Comparison of ENCODE assay signal across 14 cellular contexts in genomic region chrX:153782871-153783270, GRCh38. TPM values are rescaled to one million over a fixed set of nuclear protein-coding genes. Genes with fewer than 3 reads are reported as not detected.
DNase-seq lines count a peak whose midpoint lies in the region; ATAC-seq, FAIRE-seq and TF ChIP-seq lines count a peak whose summit lies in the region.
"Had no signal": no experiment of that assay in that cellular context is flagged by ENCODE, and none has a peak within 500 bp of the region (broad histone marks: within the 10 kb centered on the region; RNA-seq: fewer than 3 reads in every experiment).

No MANE protein-coding gene starts in this region.

- no CpG with 5 or more reads among the region's 14 CpGs for WGBS in HepG2 (ENCODE audit: low lambda C conversion rate)
- 80% methylated on average over 1 of the region's 14 CpGs for WGBS in right lobe of liver (ENCODE audit: insufficient coverage, low coverage, low lambda C conversion rate, missing lambda C conversion rate)
- 86 to 96% methylated on average over 14 of the region's 14 CpGs for WGBS in sigmoid colon, 2 donors

- DNase-seq in HepG2 (ENCODE audit: low spot score) (no peak), right lobe of liver (no peak), sigmoid colon (no peak), frontal cortex (ENCODE audit: low spot score in 2 of 2) (no peak), CD14-positive monocyte (ENCODE audit: low spot score) (no peak)
- DNase-seq in activated CD4-positive, alpha-beta T cell treated with anti-CD3 and anti-CD28 coated beads for 36 hours: no peak
- DNase-seq: AML-193; CD4-positive, alpha-beta T cell had no signal

- H3K9me3 ChIP-seq in HepG2 (ENCODE audit: low read length): no peaks in the 10 kb centered on the region
- no peaks in the 10 kb centered on the region for H3K9me3 ChIP-seq in right lobe of liver
- no peaks in the 10 kb centered on the region for H3K9me3 ChIP-seq in sigmoid colon

- FAIRE-seq in HepG2 (lab: Jason Lieb, UNC) (no peak), frontal cortex (lab: Jason Lieb, UNC) (no peak)

- H3K4me1 Mint-ChIP-seq in CD14-positive monocyte: no peaks in the 10 kb centered on the region
- peaks cover 6% of the 10 kb centered on the region for H3K4me1 Mint-ChIP-seq in activated CD4-positive, alpha-beta T cell treated with anti-CD3 and anti-CD28 coated beads for 36 hours

- H3K27ac ChIP-seq in HepG2 (ENCODE audit: extremely low read length, insufficient read depth, low read length): no peak overlapping the region
- H3K27ac ChIP-seq in right lobe of liver: no peak overlapping the region
- H3K27ac ChIP-seq in cingulate gyrus (ENCODE audit: low read depth, low read length): peak overlapping the region; percentile 54
- peak overlapping the region in 3 of 4 donors; percentile 85 to 91 (median 88) for H3K27ac ChIP-seq in sigmoid colon
- H3K27ac ChIP-seq: BLaER1 treated with 17β-estradiol and CSF1 and Interleukin-3, amounts not matched to agents 10 nM and 100 nM had no signal

- TF ChIP-seq RAD21 in HepG2 (CRISPR knock-in tag; IDR thresholded peaks at IDR 0.05): no peak

- H3K9me3 Mint-ChIP-seq in CD14-positive monocyte: peaks cover 0 to 6% (median 0%) of the 10 kb centered on the region in 7 donors
- H3K9me3 Mint-ChIP-seq in activated CD4-positive, alpha-beta T cell treated with anti-CD3 and anti-CD28 coated beads for 36 hours (ENCODE audit: low read depth): no peaks in the 10 kb centered on the region
- H3K9me3 Mint-ChIP-seq: CD4-positive, alpha-beta T cell; GM23338 had no signal

- no peak for TF ChIP-seq CTCF in HepG2 (CRISPR knock-in tag; IDR thresholded peaks at IDR 0.05)
- no peak for TF ChIP-seq CTCF in right lobe of liver (IDR thresholded peaks at IDR 0.05)
- no peak for TF ChIP-seq CTCF in sigmoid colon (IDR thresholded peaks at IDR 0.05)
- no peak for TF ChIP-seq CTCF in CD14-positive monocyte (IDR thresholded peaks at IDR 0.05)

- H3K4me2 ChIP-seq in HepG2 (ENCODE audit: low read depth, low read length): no peak overlapping the region
- H3K4me2 ChIP-seq: GM23338 had no signal

- TF ChIP-seq EP300 in HepG2 (IDR thresholded peaks at IDR 0.05; ENCODE audit: low read depth in 2 of 2, low read length in 2 of 2) (no peak), HepG2 (CRISPR knock-in tag; IDR thresholded peaks at IDR 0.05; ENCODE audit: borderline replicate concordance) (no peak), sigmoid colon (IDR thresholded peaks at IDR 0.05) (no peak)

- POLR2A ChIA-PET in HepG2 (lab: Yijun Ruan, JAX): interaction anchor here (1.0 to 1.5 kb wide), 2 partner anchors 9 to 11 kb away, joined by 3 to 4 read pairs; partner anchors contain the start of genes IDH3G and SSR4
- POLR2A ChIA-PET in activated CD4-positive, alpha-beta T cell treated with anti-CD3 and anti-CD28 coated beads for 36 hours (lab: Charles Lee): interaction anchor here (0.6 kb wide), 1 partner anchor 18 kb away, joined by 3 read pairs; no protein-coding TSS in a partner anchor

- intact Hi-C loops in HepG2 (cut with micrococcal nuclease; ENCODE audit: unreplicated experiment): loop anchor here (2.0 kb wide), 1 partner anchor 18 kb away; the partner anchor contains the start of gene PLXNB3
- intact Hi-C loops in right lobe of liver (cut with DNase I): no loop called here
- intact Hi-C loops in sigmoid colon (cut with DNase I): loop anchor here (5.0 kb wide), 1 partner anchor 149 kb away; no protein-coding TSS in a partner anchor
- intact Hi-C loops in CD14-positive monocyte (cut with micrococcal nuclease): no loop called here
- intact Hi-C loops in activated CD4-positive, alpha-beta T cell treated with anti-CD3 and anti-CD28 coated beads for 36 hours (cut with DNase I, micrococcal nuclease): no loop called here

- H3K4me1 ChIP-seq in HepG2 (ENCODE audit: insufficient read depth, low read length) (no peaks in the 10 kb centered on the region), right lobe of liver (no peaks in the 10 kb centered on the region), sigmoid colon (peaks cover 0 to 32% (median 29%) of the 10 kb centered on the region in 4 donors)

- H3K4me3 Mint-ChIP-seq in CD14-positive monocyte: no peak overlapping the region
- H3K4me3 Mint-ChIP-seq in activated CD4-positive, alpha-beta T cell treated with anti-CD3 and anti-CD28 coated beads for 36 hours: no peak overlapping the region
- H3K4me3 Mint-ChIP-seq: CD4-positive, alpha-beta T cell; GM23338; H9 had no signal

- no peaks in the 10 kb centered on the region for H3K79me2 ChIP-seq in HepG2 (ENCODE audit: insufficient read depth, low read length)

- no peak for TF ChIP-seq POLR2A in HepG2 (IDR thresholded peaks at IDR 0.05; ENCODE audit: insufficient read depth in 1 of 2, low read depth in 2 of 2, low read length in 2 of 2)
- TF ChIP-seq POLR2A in right lobe of liver (IDR thresholded peaks at IDR 0.05): no peak
- no peak for TF ChIP-seq POLR2A in sigmoid colon (IDR thresholded peaks at IDR 0.05)

- in situ Hi-C loops in HepG2 (cut with HindIII; ENCODE audit: extremely low pct_ligation_motif_present, low pct_unique_long_range_greater_than_20kb): no loop called here

- no peak overlapping the region for H3K9ac ChIP-seq in HepG2 (ENCODE audit: insufficient read depth, low read depth, low read length)
- H3K9ac ChIP-seq: BLaER1 treated with 17β-estradiol and CSF1 and Interleukin-3, amounts not matched to agents 10 nM and 100 nM had no signal

- no TSS peak for BruUV-seq in HepG2 (replicated peaks; lab: Mats Ljungman, UMichigan)

- H3K4me3 ChIP-seq in HepG2 (replicated peaks in 1 of 3; ENCODE audit: insufficient read depth in 1 of 3, low read depth in 2 of 3, low read length in 3 of 3) (no peak overlapping the region), right lobe of liver (no peak overlapping the region), sigmoid colon (no peak overlapping the region)
- H3K4me3 ChIP-seq: BLaER1 treated with 17β-estradiol and CSF1 and Interleukin-3, amounts not matched to agents 10 nM and 100 nM; GM23338 had no signal

- ATAC-seq in HepG2 (no peak), right lobe of liver (no peak), GM21390 (IDR thresholded peaks at IDR 0.05; ENCODE audit: unreplicated experiment) (no peak)
- no peak for ATAC-seq in activated CD4-positive, alpha-beta T cell treated with anti-CD3 and anti-CD28 coated beads for 36 hours

- H2AFZ ChIP-seq in HepG2 (ENCODE audit: low read length): no peak overlapping the region
- H2AFZ ChIP-seq: GM23338 had no signal

- CTCF ChIA-PET in HepG2 (lab: Yijun Ruan, JAX; ENCODE audit: low intra/inter-chr PET ratio, low total read pairs): no interaction called here
- CTCF ChIA-PET in activated CD4-positive, alpha-beta T cell treated with anti-CD3 and anti-CD28 coated beads for 36 hours (lab: Charles Lee): interaction anchor here (0.6 kb wide), 1 partner anchor 144 kb away, joined by 3 read pairs; no protein-coding TSS in a partner anchor

- no peak overlapping the region for H3K27ac Mint-ChIP-seq in CD14-positive monocyte
- H3K27ac Mint-ChIP-seq in activated CD4-positive, alpha-beta T cell treated with anti-CD3 and anti-CD28 coated beads for 36 hours: no peak overlapping the region
- H3K27ac Mint-ChIP-seq: CD4-positive, alpha-beta T cell; GM23338; H9 had no signal

- no peaks in the 10 kb centered on the region for H4K20me1 ChIP-seq in HepG2 (ENCODE audit: insufficient read depth, low read length)

- H3K27me3 ChIP-seq in HepG2 (ENCODE audit: control insufficient read depth in 1 of 2, insufficient read depth in 2 of 2, low read length in 2 of 2): no peaks in the 10 kb centered on the region
- H3K27me3 ChIP-seq in right lobe of liver: no peaks in the 10 kb centered on the region
- peaks cover 0 to 3% (median 0%) of the 10 kb centered on the region in 3 donors for H3K27me3 ChIP-seq in sigmoid colon

- H3K36me3 Mint-ChIP-seq in CD14-positive monocyte: peaks cover 23 to 32% of the 10 kb centered on the region in 2 donors
- peaks cover 4% of the 10 kb centered on the region for H3K36me3 Mint-ChIP-seq in activated CD4-positive, alpha-beta T cell treated with anti-CD3 and anti-CD28 coated beads for 36 hours (ENCODE audit: low read depth)

- no peaks in the 10 kb centered on the region; a peak in 2 of 5 replicates for H3K36me3 ChIP-seq in HepG2 (replicated peaks in 1 of 2; ENCODE audit: control insufficient read depth in 1 of 2, insufficient read depth in 2 of 2, low read length in 2 of 2)
- peaks cover 0 to 7% (median 2%) of the 10 kb centered on the region in 4 donors for H3K36me3 ChIP-seq in right lobe of liver
- H3K36me3 ChIP-seq in sigmoid colon: peaks cover 0 to 29% (median 3%) of the 10 kb centered on the region in 4 donors

- H3K27me3 Mint-ChIP-seq in CD14-positive monocyte (ENCODE audit: low read depth in 3 of 3): peaks cover 15 to 27% (median 18%) of the 10 kb centered on the region in 3 donors
- peaks cover 3% of the 10 kb centered on the region for H3K27me3 Mint-ChIP-seq in activated CD4-positive, alpha-beta T cell treated with anti-CD3 and anti-CD28 coated beads for 36 hours

RNA-seq across cellular contexts. Expression of gene SRPK3, which starts 2.0 kb away (rescaled TPM):
- total RNA-seq in HepG2 (2016; rRNA removed; fragmentation: Illumina TruSeq; extraction: Trizol) (0.22 TPM in 1 of 2 replicates, not detected in the other), right lobe of liver (not detected), sigmoid colon (10 to 100 TPM in 1 of 4 donors, 1 to 10 TPM in 3; 2.1 to 13.0 (median 6.9) TPM), frontal cortex (under 0.01 TPM)
- not detected in 2 replicates for total RNA-seq in HepG2 (2016; cell fraction: cytosol; rRNA removed; fragmentation: Illumina TruSeq; extraction: Trizol; ENCODE audit: low read depth)
- total RNA-seq in HepG2 (2016; cell fraction: insoluble cytoplasmic fraction; rRNA removed; fragmentation: Illumina TruSeq; extraction: Trizol): 0.09 TPM in 1 of 2 replicates, not detected in the other
- total RNA-seq in HepG2 (2016; cell fraction: membrane; rRNA removed; fragmentation: Illumina TruSeq; extraction: Trizol): 0.07 TPM in 1 of 2 replicates, not detected in the other
- total RNA-seq in HepG2 (2016; cell fraction: nucleus; rRNA removed; fragmentation: Illumina TruSeq; extraction: Trizol): not detected in 2 replicates
- polyA plus RNA-seq in HepG2 (2011; rRNA removed) (0.10 and 0.30 TPM in 2 replicates), sigmoid colon (under 1 TPM in 1 of 3 donors, not detected in 2; 0.31 TPM), CD14-positive monocyte (not detected)
- polyA plus RNA-seq in HepG2 (2011; cell fraction: cytosol; rRNA removed): 0.03 and 0.13 TPM in 2 replicates
- polyA plus RNA-seq in HepG2 (2011; cell fraction: nucleus; rRNA removed): 0.93 and 2.1 TPM in 2 replicates
- polyA plus RNA-seq in HepG2 (2012): 0.07 and 0.15 TPM in 2 replicates
- 0.16 and 0.37 TPM in 2 replicates for polyA plus RNA-seq in HepG2 (2016; cell fraction: cytosol; fragmentation: Illumina TruSeq; extraction: Trizol; ENCODE audit: low read depth)
- polyA plus RNA-seq in HepG2 (2016; cell fraction: insoluble cytoplasmic fraction; fragmentation: Illumina TruSeq; extraction: Trizol; ENCODE audit: low read depth): not detected in 2 replicates
- 0.14 TPM in 1 of 2 replicates, not detected in the other for polyA plus RNA-seq in HepG2 (2016; cell fraction: membrane; fragmentation: Illumina TruSeq; extraction: Trizol; ENCODE audit: low read depth)
- polyA plus RNA-seq in HepG2 (2016; cell fraction: nucleus; fragmentation: Illumina TruSeq; extraction: Trizol; ENCODE audit: insufficient read depth, low read depth): 0.57 TPM in 1 of 2 replicates, not detected in the other
- 0.06 TPM in 1 of 2 replicates, not detected in the other for polyA minus RNA-seq in HepG2 (2011; rRNA and poly(A)+ RNA removed; ENCODE audit: low replicate concordance)
- polyA minus RNA-seq in HepG2 (2011; cell fraction: cytosol; rRNA and poly(A)+ RNA removed): not detected in 2 replicates
- not detected in 2 replicates for polyA minus RNA-seq in HepG2 (2011; cell fraction: nucleus; rRNA and poly(A)+ RNA removed)
- total RNA-seq in activated CD4-positive, alpha-beta T cell treated with anti-CD3 and anti-CD28 coated beads for 36 hours: not detected
- total RNA-seq: CD4-positive, alpha-beta T cell; GM23338; H9; HT1080 had no signal

RNA-seq across cellular contexts. Expression of gene IDH3G, which starts 11.3 kb away (rescaled TPM):
- total RNA-seq in HepG2 (2016; rRNA removed; fragmentation: Illumina TruSeq; extraction: Trizol): 16.2 and 18.7 TPM in 2 replicates
- 13.0 and 13.1 TPM in 2 replicates for total RNA-seq in HepG2 (2016; cell fraction: cytosol; rRNA removed; fragmentation: Illumina TruSeq; extraction: Trizol; ENCODE audit: low read depth)
- total RNA-seq in HepG2 (2016; cell fraction: insoluble cytoplasmic fraction; rRNA removed; fragmentation: Illumina TruSeq; extraction: Trizol): 17.8 and 20.1 TPM in 2 replicates
- 8.6 and 11.1 TPM in 2 replicates for total RNA-seq in HepG2 (2016; cell fraction: membrane; rRNA removed; fragmentation: Illumina TruSeq; extraction: Trizol)
- total RNA-seq in HepG2 (2016; cell fraction: nucleus; rRNA removed; fragmentation: Illumina TruSeq; extraction: Trizol): 12.0 and 15.0 TPM in 2 replicates
- 35.5 and 36.0 TPM in 2 replicates for polyA plus RNA-seq in HepG2 (2011; rRNA removed)
- polyA plus RNA-seq in HepG2 (2011; cell fraction: cytosol; rRNA removed): 26.8 and 43.0 TPM in 2 replicates
- 101 and 115 TPM in 2 replicates for polyA plus RNA-seq in HepG2 (2011; cell fraction: nucleus; rRNA removed)
- 19.4 and 20.6 TPM in 2 replicates for polyA plus RNA-seq in HepG2 (2012)
- polyA plus RNA-seq in HepG2 (2016; cell fraction: cytosol; fragmentation: Illumina TruSeq; extraction: Trizol; ENCODE audit: low read depth): 11.0 and 12.1 TPM in 2 replicates
- 24.4 and 28.5 TPM in 2 replicates for polyA plus RNA-seq in HepG2 (2016; cell fraction: insoluble cytoplasmic fraction; fragmentation: Illumina TruSeq; extraction: Trizol; ENCODE audit: low read depth)
- polyA plus RNA-seq in HepG2 (2016; cell fraction: membrane; fragmentation: Illumina TruSeq; extraction: Trizol; ENCODE audit: low read depth): 10.0 and 10.7 TPM in 2 replicates
- polyA plus RNA-seq in HepG2 (2016; cell fraction: nucleus; fragmentation: Illumina TruSeq; extraction: Trizol; ENCODE audit: insufficient read depth, low read depth): 28.9 and 29.2 TPM in 2 replicates
- 56.4 and 152 TPM in 2 replicates for polyA minus RNA-seq in HepG2 (2011; rRNA and poly(A)+ RNA removed; ENCODE audit: low replicate concordance)
- 11.8 and 17.8 TPM in 2 replicates for polyA minus RNA-seq in HepG2 (2011; cell fraction: cytosol; rRNA and poly(A)+ RNA removed)
- 16.5 and 18.6 TPM in 2 replicates for polyA minus RNA-seq in HepG2 (2011; cell fraction: nucleus; rRNA and poly(A)+ RNA removed)
- total RNA-seq in right lobe of liver: 10 to 100 TPM; 19.4 to 70.1 (median 27.4) TPM
- total RNA-seq in sigmoid colon: 10 to 100 TPM; 54.2 to 89.5 (median 62.7) TPM
- 10 to 100 TPM; 66.7 to 85.3 (median 76.5) TPM for polyA plus RNA-seq in sigmoid colon
- 49.7 TPM for total RNA-seq in frontal cortex
- polyA plus RNA-seq in CD14-positive monocyte: 100 to 1,000 TPM; 115 to 130 TPM
- total RNA-seq in activated CD4-positive, alpha-beta T cell treated with anti-CD3 and anti-CD28 coated beads for 36 hours: 10 to 100 TPM; 48.8 to 62.4 TPM

RNA-seq across cellular contexts. Expression of gene SSR4, which starts 11.6 kb away (rescaled TPM):
- total RNA-seq in HepG2 (2016; rRNA removed; fragmentation: Illumina TruSeq; extraction: Trizol) (124 and 214 TPM in 2 replicates), right lobe of liver (100 to 1,000 TPM; 150 to 221 (median 205) TPM), sigmoid colon (100 to 1,000 TPM; 143 to 177 (median 156) TPM), frontal cortex (84.4 TPM)
- total RNA-seq in HepG2 (2016; cell fraction: cytosol; rRNA removed; fragmentation: Illumina TruSeq; extraction: Trizol; ENCODE audit: low read depth): 180 and 198 TPM in 2 replicates
- total RNA-seq in HepG2 (2016; cell fraction: insoluble cytoplasmic fraction; rRNA removed; fragmentation: Illumina TruSeq; extraction: Trizol): 138 and 213 TPM in 2 replicates
- total RNA-seq in HepG2 (2016; cell fraction: membrane; rRNA removed; fragmentation: Illumina TruSeq; extraction: Trizol): 175 and 187 TPM in 2 replicates
- total RNA-seq in HepG2 (2016; cell fraction: nucleus; rRNA removed; fragmentation: Illumina TruSeq; extraction: Trizol): 143 and 151 TPM in 2 replicates
- polyA plus RNA-seq in HepG2 (2011; rRNA removed) (288 and 319 TPM in 2 replicates), sigmoid colon (100 to 1,000 TPM; 327 to 494 (median 405) TPM), CD14-positive monocyte (100 to 1,000 TPM; 362 to 419 TPM)
- 276 and 476 TPM in 2 replicates for polyA plus RNA-seq in HepG2 (2011; cell fraction: cytosol; rRNA removed)
- 234 and 252 TPM in 2 replicates for polyA plus RNA-seq in HepG2 (2011; cell fraction: nucleus; rRNA removed)
- 198 and 204 TPM in 2 replicates for polyA plus RNA-seq in HepG2 (2012)
- polyA plus RNA-seq in HepG2 (2016; cell fraction: cytosol; fragmentation: Illumina TruSeq; extraction: Trizol; ENCODE audit: low read depth): 201 and 218 TPM in 2 replicates
- polyA plus RNA-seq in HepG2 (2016; cell fraction: insoluble cytoplasmic fraction; fragmentation: Illumina TruSeq; extraction: Trizol; ENCODE audit: low read depth): 141 and 145 TPM in 2 replicates
- polyA plus RNA-seq in HepG2 (2016; cell fraction: membrane; fragmentation: Illumina TruSeq; extraction: Trizol; ENCODE audit: low read depth): 192 and 200 TPM in 2 replicates
- 301 and 315 TPM in 2 replicates for polyA plus RNA-seq in HepG2 (2016; cell fraction: nucleus; fragmentation: Illumina TruSeq; extraction: Trizol; ENCODE audit: insufficient read depth, low read depth)
- polyA minus RNA-seq in HepG2 (2011; rRNA and poly(A)+ RNA removed; ENCODE audit: low replicate concordance): 172 and 203 TPM in 2 replicates
- 187 and 225 TPM in 2 replicates for polyA minus RNA-seq in HepG2 (2011; cell fraction: cytosol; rRNA and poly(A)+ RNA removed)
- polyA minus RNA-seq in HepG2 (2011; cell fraction: nucleus; rRNA and poly(A)+ RNA removed): 34.9 TPM in 2 replicates
- total RNA-seq in activated CD4-positive, alpha-beta T cell treated with anti-CD3 and anti-CD28 coated beads for 36 hours: 100 to 1,000 TPM; 124 to 146 TPM

RNA-seq across cellular contexts. Expression of gene PLXNB3, which starts 18.8 kb away (rescaled TPM):
- total RNA-seq in HepG2 (2016; rRNA removed; fragmentation: Illumina TruSeq; extraction: Trizol) (1.2 and 3.0 TPM in 2 replicates), right lobe of liver (1 to 10 TPM in 3 of 6 experiments, under 1 TPM in 3; 0.55 to 1.7 (median 0.94) TPM), sigmoid colon (10 to 100 TPM in 3 of 4 donors, 1 to 10 TPM in 1; 9.2 to 50.1 (median 25.7) TPM), frontal cortex (0.82 TPM)
- 0.20 and 0.62 TPM in 2 replicates for total RNA-seq in HepG2 (2016; cell fraction: cytosol; rRNA removed; fragmentation: Illumina TruSeq; extraction: Trizol; ENCODE audit: low read depth)
- total RNA-seq in HepG2 (2016; cell fraction: insoluble cytoplasmic fraction; rRNA removed; fragmentation: Illumina TruSeq; extraction: Trizol): 0.51 and 3.2 TPM in 2 replicates
- total RNA-seq in HepG2 (2016; cell fraction: membrane; rRNA removed; fragmentation: Illumina TruSeq; extraction: Trizol): 0.90 and 1.4 TPM in 2 replicates
- total RNA-seq in HepG2 (2016; cell fraction: nucleus; rRNA removed; fragmentation: Illumina TruSeq; extraction: Trizol): 3.6 and 5.9 TPM in 2 replicates
- polyA plus RNA-seq in HepG2 (2011; rRNA removed) (6.9 and 8.1 TPM in 2 replicates), sigmoid colon (1 to 10 TPM in 1 of 3 donors, under 1 TPM in 1, not detected in 1; 0.60 to 2.2 TPM), CD14-positive monocyte (not detected)
- polyA plus RNA-seq in HepG2 (2011; cell fraction: cytosol; rRNA removed): 2.0 and 3.8 TPM in 2 replicates
- 40.4 and 58.7 TPM in 2 replicates for polyA plus RNA-seq in HepG2 (2011; cell fraction: nucleus; rRNA removed)
- 3.4 and 5.7 TPM in 2 replicates for polyA plus RNA-seq in HepG2 (2012)
- polyA plus RNA-seq in HepG2 (2016; cell fraction: cytosol; fragmentation: Illumina TruSeq; extraction: Trizol; ENCODE audit: low read depth): 0.61 and 0.93 TPM in 2 replicates
- polyA plus RNA-seq in HepG2 (2016; cell fraction: insoluble cytoplasmic fraction; fragmentation: Illumina TruSeq; extraction: Trizol; ENCODE audit: low read depth): 1.8 and 2.9 TPM in 2 replicates
- polyA plus RNA-seq in HepG2 (2016; cell fraction: membrane; fragmentation: Illumina TruSeq; extraction: Trizol; ENCODE audit: low read depth): 2.0 and 2.3 TPM in 2 replicates
- polyA plus RNA-seq in HepG2 (2016; cell fraction: nucleus; fragmentation: Illumina TruSeq; extraction: Trizol; ENCODE audit: insufficient read depth, low read depth): 20.2 and 27.0 TPM in 2 replicates
- 0.68 and 8.0 TPM in 2 replicates for polyA minus RNA-seq in HepG2 (2011; rRNA and poly(A)+ RNA removed; ENCODE audit: low replicate concordance)
- polyA minus RNA-seq in HepG2 (2011; cell fraction: cytosol; rRNA and poly(A)+ RNA removed): 5.1 and 5.5 TPM in 2 replicates
- polyA minus RNA-seq in HepG2 (2011; cell fraction: nucleus; rRNA and poly(A)+ RNA removed): 5.0 and 6.8 TPM in 2 replicates
- total RNA-seq in activated CD4-positive, alpha-beta T cell treated with anti-CD3 and anti-CD28 coated beads for 36 hours: 1 to 10 TPM; 1.6 to 2.4 TPM
- total RNA-seq: CD4-positive, alpha-beta T cell had no signal

RNA-seq across cellular contexts. Expression of gene PDZD4, which starts 47.5 kb away (rescaled TPM):
- total RNA-seq in HepG2 (2016; rRNA removed; fragmentation: Illumina TruSeq; extraction: Trizol) (not detected in 2 replicates), right lobe of liver (1 to 10 TPM in 5 of 6 experiments, under 1 TPM in 1; 0.61 to 2.3 (median 1.5) TPM), sigmoid colon (10 to 100 TPM in 3 of 4 donors, 1 to 10 TPM in 1; 8.6 to 24.4 (median 14.2) TPM), frontal cortex (165 TPM)
- total RNA-seq in HepG2 (2016; cell fraction: cytosol; rRNA removed; fragmentation: Illumina TruSeq; extraction: Trizol; ENCODE audit: low read depth): not detected in 2 replicates
- total RNA-seq in HepG2 (2016; cell fraction: insoluble cytoplasmic fraction; rRNA removed; fragmentation: Illumina TruSeq; extraction: Trizol): not detected in 2 replicates
- total RNA-seq in HepG2 (2016; cell fraction: membrane; rRNA removed; fragmentation: Illumina TruSeq; extraction: Trizol): not detected in 2 replicates
- not detected in 2 replicates for total RNA-seq in HepG2 (2016; cell fraction: nucleus; rRNA removed; fragmentation: Illumina TruSeq; extraction: Trizol)
- polyA plus RNA-seq in HepG2 (2011; rRNA removed) (0.03 TPM in 1 of 2 replicates, not detected in the other), sigmoid colon (1 to 10 TPM in 2 of 3 donors, under 1 TPM in 1; 0.46 to 5.1 (median 1.2) TPM), CD14-positive monocyte (not detected)
- 0.08 TPM in 1 of 2 replicates, not detected in the other for polyA plus RNA-seq in HepG2 (2011; cell fraction: cytosol; rRNA removed)
- polyA plus RNA-seq in HepG2 (2011; cell fraction: nucleus; rRNA removed): 0.21 and 0.28 TPM in 2 replicates
- polyA plus RNA-seq in HepG2 (2012): 0.04 TPM in 1 of 2 replicates, not detected in the other
- not detected in 2 replicates for polyA plus RNA-seq in HepG2 (2016; cell fraction: cytosol; fragmentation: Illumina TruSeq; extraction: Trizol; ENCODE audit: low read depth)
- polyA plus RNA-seq in HepG2 (2016; cell fraction: insoluble cytoplasmic fraction; fragmentation: Illumina TruSeq; extraction: Trizol; ENCODE audit: low read depth): not detected in 2 replicates
- not detected in 2 replicates for polyA plus RNA-seq in HepG2 (2016; cell fraction: membrane; fragmentation: Illumina TruSeq; extraction: Trizol; ENCODE audit: low read depth)
- not detected in 2 replicates for polyA plus RNA-seq in HepG2 (2016; cell fraction: nucleus; fragmentation: Illumina TruSeq; extraction: Trizol; ENCODE audit: insufficient read depth, low read depth)
- not detected in 2 replicates for polyA minus RNA-seq in HepG2 (2011; rRNA and poly(A)+ RNA removed; ENCODE audit: low replicate concordance)
- not detected in 2 replicates for polyA minus RNA-seq in HepG2 (2011; cell fraction: cytosol; rRNA and poly(A)+ RNA removed)
- not detected in 2 replicates for polyA minus RNA-seq in HepG2 (2011; cell fraction: nucleus; rRNA and poly(A)+ RNA removed)
- 1 to 10 TPM; 2.4 to 4.3 TPM for total RNA-seq in activated CD4-positive, alpha-beta T cell treated with anti-CD3 and anti-CD28 coated beads for 36 hours

Comparison
In these comparisons a context has a peak if more than half of its experiments do, and no peak if none do; other contexts are left out.
1. intact Hi-C loops: an anchor here in HepG2 (2.0 kb wide) and sigmoid colon (5.0 kb wide); none called in right lobe of liver, CD14-positive monocyte and activated CD4-positive, alpha-beta T cell treated with anti-CD3 and anti-CD28 coated beads for 36 hours.
2. H3K27ac ChIP-seq: peak in cingulate gyrus (single experiment) and sigmoid colon (3 of 4); none in HepG2 (single experiment) and right lobe of liver (0 of 3).